ENCODE assay signal across 21 cellular contexts in genomic region chr5:57348376-57348775, GRCh38.
"Had no signal": no experiment of that assay in that cellular context is flagged by ENCODE, and none has a peak within 500 bp of the region (broad histone marks: within the 10 kb centered on the region; RNA-seq: fewer than 3 reads in every experiment).

No MANE protein-coding gene starts in this region.

- H3K36me3 ChIP-seq: esophagus squamous epithelium, left lung, pancreas, spleen, tibial artery had no signal

- ATAC-seq: activated T-cell treated with anti-CD3 and anti-CD28 coated beads, Interleukin-2, amount 50 U/mL, for 72 hours; left lung; natural killer cell; T-helper 17 cell had no signal

- DNase-seq: activated CD4-positive, alpha-beta memory T cell treated with anti-CD3 and anti-CD28 coated beads for 36 hours; activated CD4-positive, alpha-beta T cell treated with anti-CD3 and anti-CD28 coated beads for 4 hours; activated CD4-positive, CD25-positive, alpha-beta regulatory T cell; activated effector memory CD4-positive, alpha-beta T cell treated with Interleukin-2 at 50 U/mL for 16 hours; activated naive CD4-positive, alpha-beta T cell treated with anti-CD3 and anti-CD28 coated beads for 36 hours; activated naive CD8-positive, alpha-beta T cell treated with anti-CD3 and anti-CD28 coated beads, Interleukin-2, amount 10 ng/mL, durations not matched to agents 7 days and 5 days; activated T-cell treated with anti-CD3 and anti-CD28 coated beads, Interleukin-2, amount 50 U/mL, for 72 hours; amniotic stem cell; cortex of kidney; endodermal cell; esophagus squamous epithelium; kidney; left lung; midbrain; natural killer cell; pancreas; spleen; stimulated activated CD4-positive, alpha-beta T cell treated with anti-CD3 and anti-CD28 coated beads, Interleukin-4, amount 100 ng/mL, for 1 hour; stimulated activated naive CD4-positive, alpha-beta T cell; T-helper 17 cell; tibial artery had no signal

- H3K9me3 Mint-ChIP-seq: activated CD4-positive, alpha-beta memory T cell treated with anti-CD3 and anti-CD28 coated beads for 36 hours; activated naive CD4-positive, alpha-beta T cell treated with anti-CD3 and anti-CD28 coated beads for 36 hours; activated naive CD8-positive, alpha-beta T cell treated with anti-CD3 and anti-CD28 coated beads, Interleukin-2, amount 10 ng/mL, durations not matched to agents 7 days and 5 days; natural killer cell had no signal

- H3K27ac Mint-ChIP-seq: activated CD4-positive, alpha-beta memory T cell treated with anti-CD3 and anti-CD28 coated beads for 36 hours; activated naive CD4-positive, alpha-beta T cell treated with anti-CD3 and anti-CD28 coated beads for 36 hours; activated naive CD8-positive, alpha-beta T cell treated with anti-CD3 and anti-CD28 coated beads, Interleukin-2, amount 10 ng/mL, durations not matched to agents 7 days and 5 days; activated T-cell treated with anti-CD3 and anti-CD28 coated beads, Interleukin-2, amount 50 U/mL, for 72 hours; endodermal cell; natural killer cell; T-helper 17 cell had no signal

- H3K9me3 ChIP-seq: esophagus squamous epithelium, left lung, pancreas, tibial artery had no signal

- H3K36me3 Mint-ChIP-seq: activated CD4-positive, alpha-beta memory T cell treated with anti-CD3 and anti-CD28 coated beads for 36 hours; activated naive CD8-positive, alpha-beta T cell treated with anti-CD3 and anti-CD28 coated beads, Interleukin-2, amount 10 ng/mL, durations not matched to agents 7 days and 5 days; natural killer cell had no signal

- H3K4me1 ChIP-seq: esophagus squamous epithelium, left lung, spleen had no signal

- H3K4me1 Mint-ChIP-seq: activated naive CD8-positive, alpha-beta T cell treated with anti-CD3 and anti-CD28 coated beads, Interleukin-2, amount 10 ng/mL, durations not matched to agents 7 days and 5 days; natural killer cell; T-helper 17 cell had no signal

- H3K4me3 Mint-ChIP-seq: activated CD4-positive, alpha-beta memory T cell treated with anti-CD3 and anti-CD28 coated beads for 36 hours; activated naive CD4-positive, alpha-beta T cell treated with anti-CD3 and anti-CD28 coated beads for 36 hours; activated naive CD8-positive, alpha-beta T cell treated with anti-CD3 and anti-CD28 coated beads, Interleukin-2, amount 10 ng/mL, durations not matched to agents 7 days and 5 days; activated T-cell treated with anti-CD3 and anti-CD28 coated beads, Interleukin-2, amount 50 U/mL, for 72 hours; endodermal cell; natural killer cell had no signal

- H3K27me3 Mint-ChIP-seq: activated CD4-positive, alpha-beta memory T cell treated with anti-CD3 and anti-CD28 coated beads for 36 hours had no signal

- H3K27me3 ChIP-seq: esophagus squamous epithelium, left lung, pancreas, spleen, tibial artery had no signal

- H3K4me3 ChIP-seq: esophagus squamous epithelium, left lung, pancreas, spleen, tibial artery had no signal

- H3K27ac ChIP-seq: esophagus squamous epithelium, left lung, pancreas, spleen, tibial artery had no signal
